8 cellular contexts compared by ENCODE assay signal in the genomic region with DNA sequence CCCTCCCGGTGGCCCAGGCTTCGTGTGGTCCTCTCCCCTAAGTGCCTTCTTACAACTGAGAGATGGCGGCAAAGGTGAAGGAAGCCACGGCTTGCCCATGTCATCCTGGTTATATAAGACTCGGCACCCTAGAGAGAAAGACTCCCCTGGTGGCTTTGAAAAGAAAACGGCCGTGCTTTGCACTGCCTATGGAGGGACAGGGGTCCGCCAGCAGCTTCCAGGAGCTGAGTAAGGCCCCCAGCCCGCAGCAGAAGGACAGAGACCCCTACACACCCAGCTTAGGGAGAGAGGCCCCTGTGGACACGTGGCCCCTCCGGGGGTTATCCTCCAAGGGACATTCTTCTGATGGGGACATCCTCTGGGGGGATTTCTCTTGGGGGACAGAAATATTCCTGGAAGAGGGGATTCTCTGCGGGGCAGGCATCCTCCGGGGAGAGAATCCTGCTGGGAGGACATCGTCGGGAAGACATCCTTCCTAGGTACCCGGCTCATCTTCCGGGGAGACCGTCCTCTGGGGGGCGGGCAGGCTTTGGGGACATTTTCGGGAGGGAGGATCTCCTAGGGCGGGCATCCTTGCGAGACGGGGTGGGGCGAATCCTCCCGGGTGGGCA. TPM values are rescaled to one million over a fixed set of nuclear protein-coding genes. Genes with fewer than 3 reads are reported as not detected.
A peak's percentile ranks its signal among the peaks of the same experiment; 100 is the strongest.
DNase-seq lines count a peak whose midpoint lies in the region; ATAC-seq, FAIRE-seq and TF ChIP-seq lines count a peak whose summit lies in the region.

No MANE protein-coding gene starts in this region.

- no peak for TF ChIP-seq EP300 in K562 (IDR thresholded peaks at IDR 0.05; ENCODE audit: low read length)

- H3K27ac ChIP-seq in DND-41 (ENCODE audit: low read length) (peak overlapping the region; percentile 63), HUES48 (ENCODE audit: low read depth, low read length) (no peak overlapping the region), K562 (ENCODE audit: extremely low read depth, low read depth, low read length) (no peak overlapping the region), mucosa of rectum (ENCODE audit: low read depth in 2 of 2, low read length in 2 of 2) (peak overlapping the region in 1 of 2 donors; percentile 80)

- H3K4me2 ChIP-seq in DND-41 (ENCODE audit: insufficient read depth, low read length) (peak overlapping the region; percentile 66), K562 (ENCODE audit: insufficient read depth, low read length) (peak overlapping the region; percentile 93)

- H3K9ac ChIP-seq in DND-41 (ENCODE audit: low read depth, low read length) (peak overlapping the region; percentile 47), HUES48 (ENCODE audit: low read depth, low read length) (no peak overlapping the region), K562 (ENCODE audit: insufficient read depth in 1 of 2, low read depth in 2 of 2, low read length in 2 of 2) (peak overlapping the region in 1 of 2 experiments; percentile 55; a peak in 1 of 4 replicates), mucosa of rectum (ENCODE audit: low read depth in 1 of 2, low read length in 2 of 2) (peak overlapping the region in 1 of 2 donors; percentile 44)

- no peaks in the 10 kb centered on the region for H3K9me1 ChIP-seq in K562 (ENCODE audit: control insufficient read depth, insufficient read depth, low read length)

- peaks cover 41% of the 10 kb centered on the region for H3K79me2 ChIP-seq in DND-41 (ENCODE audit: insufficient read depth, low read length)
- peaks cover 25% of the 10 kb centered on the region for H3K79me2 ChIP-seq in K562 (ENCODE audit: control insufficient read depth, insufficient read depth, low read length)

- FAIRE-seq in K562 (lab: Jason Lieb, UNC) (no peak), GM12892 (lab: Jason Lieb, UNC) (no peak)

- intact Hi-C loops in K562 (cut with micrococcal nuclease) = no loop called here

- in situ Hi-C loops in K562 (cut with MboI) = loop anchor here (10.0 kb wide), 1 partner anchor 309 kb away; no protein-coding TSS in a partner anchor

- POLR2A ChIA-PET in K562 (lab: Yijun Ruan, JAX) = interaction anchor here (0.6 to 0.7 kb wide), 2 partner anchors 10 to 51 kb away, joined by 3 read pairs; no protein-coding TSS in a partner anchor

- H4K20me1 ChIP-seq in DND-41 (ENCODE audit: insufficient read depth, low read length) = peaks cover 43% of the 10 kb centered on the region
- H4K20me1 ChIP-seq in K562 (replicated peaks; ENCODE audit: control insufficient read depth, insufficient read depth, low read length) = peaks cover 4% of the 10 kb centered on the region

- WGBS in K562 (ENCODE audit: insufficient coverage, low coverage, missing lambda C conversion rate) = 22% methylated on average over 18 of the region's 25 CpGs

- ATAC-seq in DND-41 (ENCODE audit: insufficient read depth, low read depth) (peak; percentile 24), K562 (peak; percentile 12)

- TF ChIP-seq RAD21 in K562 (CRISPR knock-in tag; conservative IDR thresholded peaks at IDR 0.05 in 1 of 2, IDR thresholded peaks at IDR 0.05 in 1 of 2) = no peak

- BruUV-seq in K562 (replicated peaks; lab: Mats Ljungman, UMichigan) = no TSS peak

- DNase-seq in DND-41 (no peak), K562 (ENCODE audit: extremely low read depth in 1 of 4, low spot score in 3 of 4) (peak in 1 of 4 experiments; percentile 47), GM12892 (ENCODE audit: insufficient read length) (no peak), AG08395 (ENCODE audit: low spot score) (no peak), NCI-H2107 (lab: John Stamatoyannopoulos, UW) (no peak), GF-D8 (lab: John Stamatoyannopoulos, UW) (no peak)

- TF ChIP-seq POLR2A in K562 (conservative IDR thresholded peaks at IDR 0.05) = no peak
- no peak for TF ChIP-seq POLR2A in GM12892 (IDR thresholded peaks at IDR 0.05; ENCODE audit: low read depth, low read length)

- peak overlapping the region; percentile 85 for H2AFZ ChIP-seq in DND-41 (ENCODE audit: low read depth, low read length)
- peak overlapping the region; percentile 52; the same call in 1 of the 2 replicates for H2AFZ ChIP-seq in K562 (ENCODE audit: low read depth, low read length)

- no peaks in the 10 kb centered on the region for H3K27me3 ChIP-seq in DND-41 (ENCODE audit: insufficient read depth, low read length, poor library complexity)
- 0 out of 2 replicates have a peak, but pooled peaks cover 3% of the 10 kb centered on the region for H3K27me3 ChIP-seq in HUES48 (ENCODE audit: control insufficient read depth, insufficient read depth, low read length)
- H3K27me3 ChIP-seq in K562 (ENCODE audit: control insufficient read depth in 2 of 2, insufficient read depth in 2 of 2, low read length in 2 of 2) = no peaks in the 10 kb centered on the region
- no peaks in the 10 kb centered on the region for H3K27me3 ChIP-seq in mucosa of rectum (ENCODE audit: control insufficient read depth in 2 of 2, insufficient read depth in 2 of 2, low read length in 2 of 2)

- H3K9me3 ChIP-seq in DND-41 (ENCODE audit: insufficient read depth, low read length, severe bottlenecking) (no peaks in the 10 kb centered on the region), HUES48 (ENCODE audit: control insufficient read depth, insufficient read depth, low read length) (no peaks in the 10 kb centered on the region), K562 (replicated peaks; ENCODE audit: control insufficient read depth, insufficient read depth, low read depth, low read length) (no peaks in the 10 kb centered on the region), mucosa of rectum (ENCODE audit: control insufficient read depth in 2 of 2, low read length in 2 of 2) (no peaks in the 10 kb centered on the region)

- CTCF ChIA-PET in K562 (lab: Yijun Ruan, JAX; ENCODE audit: low intra/inter-chr PET ratio) = interaction anchor here (0.6 kb wide), 1 partner anchor 135 kb away, joined by 3 read pairs; no protein-coding TSS in a partner anchor

- TF ChIP-seq CTCF in DND-41 (IDR thresholded peaks at IDR 0.05; ENCODE audit: borderline replicate concordance, extremely low read depth, low read length, poor library complexity, severe bottlenecking) = peak; percentile 14
- no peak for TF ChIP-seq CTCF in K562 (IDR thresholded peaks at IDR 0.05 in 2 of 3, conservative IDR thresholded peaks at IDR 0.05 in 1 of 3; ENCODE audit: insufficient read depth in 2 of 3, low read depth in 1 of 3, low read length in 3 of 3)

- H3K36me3 ChIP-seq in DND-41 (ENCODE audit: insufficient read depth, low read length) (peaks cover 61% of the 10 kb centered on the region), HUES48 (ENCODE audit: control insufficient read depth, insufficient read depth, low read length) (peaks cover 32% of the 10 kb centered on the region), K562 (ENCODE audit: control insufficient read depth, insufficient read depth, low read length) (peaks cover 47% of the 10 kb centered on the region; the same call in 2 of the 3 replicates), mucosa of rectum (ENCODE audit: control insufficient read depth in 2 of 2, insufficient read depth in 2 of 2, low read length in 2 of 2) (peaks cover 24 to 26% of the 10 kb centered on the region in 2 donors)

- H3K4me1 ChIP-seq in DND-41 (ENCODE audit: insufficient read depth, low read length) (peaks cover 38% of the 10 kb centered on the region), HUES48 (ENCODE audit: control insufficient read depth, insufficient read depth, low read length) (peaks cover 6% of the 10 kb centered on the region; the same call in 1 of the 2 replicates), K562 (replicated peaks in 1 of 2; ENCODE audit: control insufficient read depth in 2 of 2, insufficient read depth in 2 of 2, low read length in 2 of 2) (peaks cover 11 to 49% of the 10 kb centered on the region in 2 experiments), mucosa of rectum (ENCODE audit: control insufficient read depth in 2 of 2, insufficient read depth in 2 of 2, low read length in 2 of 2) (peaks cover 16 to 17% of the 10 kb centered on the region in 2 donors)

- H3K4me3 ChIP-seq in DND-41 (ENCODE audit: low read depth in 1 of 2, low read length in 2 of 2) (peak overlapping the region; percentile 13 to 97; a peak in 3 of 4 replicates), HUES48 (ENCODE audit: low read depth, low read length) (peak overlapping the region; percentile 40; the same call in 1 of the 2 replicates), K562 (peak overlapping the region; percentile 93), mucosa of rectum (ENCODE audit: low read length in 2 of 2) (peak overlapping the region; percentile 27 to 53)

RNA-seq across cellular contexts. Expression of gene OGFR, which starts 0.5 kb away (rescaled TPM):
- total RNA-seq in K562 (2011; cell fraction: chromatin; rRNA removed; ENCODE audit: low replicate concordance) = 16.5 and 43.5 TPM in 2 replicates
- total RNA-seq in K562 (2011; cell fraction: nucleolus; rRNA removed) = 33.8 and 38.4 TPM in 2 replicates
- 22.4 and 24.6 TPM in 2 replicates for total RNA-seq in K562 (2011; cell fraction: nucleoplasm; rRNA removed)
- total RNA-seq in K562 (2014; rRNA removed) = 56.3 and 56.5 TPM in 2 replicates
- 8.9 and 10.3 TPM in 2 replicates for total RNA-seq in K562 (2014; rRNA removed; fragmentation: Illumina TruSeq; extraction: Trizol)
- total RNA-seq in K562 (2015; rRNA removed; fragmentation: Illumina TruSeq; extraction: Trizol) = 17.5 and 18.7 TPM in 2 replicates
- 33.1 and 36.5 TPM in 2 replicates for total RNA-seq in K562 (2021)
- 23.3 and 25.4 TPM in 2 replicates for polyA plus RNA-seq in K562 (2011; rRNA removed)
- polyA plus RNA-seq in K562 (2011; cell fraction: cytosol; rRNA removed) = 15.8 and 36.7 TPM in 2 replicates
- polyA plus RNA-seq in K562 (2011; cell fraction: nucleus; rRNA removed) = 32.3 and 48.8 TPM in 2 replicates
- 21.1 and 26.0 TPM in 2 replicates for polyA plus RNA-seq in K562 (2012)
- 16.6 and 22.0 TPM in 2 replicates for polyA plus RNA-seq in K562 (2014; fragmentation: Illumina TruSeq; extraction: Trizol)
- under 1 TPM; 0.39 TPM for polyA plus RNA-seq in K562 (2014; fragmentation: Nextera tagmentation; extraction: Ambion mirVana)
- polyA plus RNA-seq in K562 (2014; rRNA removed) = 34.2 and 36.7 TPM in 2 replicates
- 17.7 and 23.1 TPM in 2 replicates for polyA minus RNA-seq in K562 (2011; rRNA and poly(A)+ RNA removed)
- 19.9 and 22.3 TPM in 2 replicates for polyA minus RNA-seq in K562 (2011; cell fraction: cytosol; rRNA and poly(A)+ RNA removed)
- polyA minus RNA-seq in K562 (2011; cell fraction: nucleus; rRNA and poly(A)+ RNA removed) = 8.8 and 9.7 TPM in 2 replicates
- 11.1 TPM for polyA plus RNA-seq in GM12892 (2012; ENCODE audit: missing spikeins)

RNA-seq across cellular contexts. Expression of gene MRGBP, which starts 7.9 kb away (rescaled TPM):
- 11.0 and 21.6 TPM in 2 replicates for total RNA-seq in K562 (2011; cell fraction: chromatin; rRNA removed; ENCODE audit: low replicate concordance)
- 16.4 and 17.2 TPM in 2 replicates for total RNA-seq in K562 (2011; cell fraction: nucleolus; rRNA removed)
- total RNA-seq in K562 (2011; cell fraction: nucleoplasm; rRNA removed) = 12.8 and 15.0 TPM in 2 replicates
- total RNA-seq in K562 (2014; rRNA removed) (31.3 and 37.0 TPM in 2 replicates), K562 (2014; rRNA removed; fragmentation: Illumina TruSeq; extraction: Trizol) (18.1 TPM in 2 replicates), K562 (2015; rRNA removed; fragmentation: Illumina TruSeq; extraction: Trizol) (25.2 and 25.7 TPM in 2 replicates), K562 (2021) (25.1 and 26.1 TPM in 2 replicates)
- polyA plus RNA-seq in K562 (2011; rRNA removed) (18.7 and 20.7 TPM in 2 replicates), K562 (2014; fragmentation: Illumina TruSeq; extraction: Trizol) (18.4 and 21.0 TPM in 2 replicates), K562 (2014; fragmentation: Nextera tagmentation; extraction: Ambion mirVana) (1 to 10 TPM; 1.9 to 2.8 TPM), K562 (2014; rRNA removed) (26.3 and 26.7 TPM in 2 replicates)
- 20.8 and 28.5 TPM in 2 replicates for polyA plus RNA-seq in K562 (2011; cell fraction: cytosol; rRNA removed)
- 27.0 and 39.1 TPM in 2 replicates for polyA plus RNA-seq in K562 (2011; cell fraction: nucleus; rRNA removed)
- polyA plus RNA-seq in K562 (2012) = 14.8 and 21.7 TPM in 2 replicates
- polyA minus RNA-seq in K562 (2011; rRNA and poly(A)+ RNA removed) = 12.7 and 15.7 TPM in 2 replicates
- polyA minus RNA-seq in K562 (2011; cell fraction: cytosol; rRNA and poly(A)+ RNA removed) = 9.6 and 11.5 TPM in 2 replicates
- polyA minus RNA-seq in K562 (2011; cell fraction: nucleus; rRNA and poly(A)+ RNA removed) = 9.4 and 12.2 TPM in 2 replicates
- 9.6 TPM for polyA plus RNA-seq in GM12892 (2012; ENCODE audit: missing spikeins)

RNA-seq across cellular contexts. Expression of gene COL9A3, which starts 12.7 kb away (rescaled TPM):
- 2.5 and 7.3 TPM in 2 replicates for total RNA-seq in K562 (2011; cell fraction: chromatin; rRNA removed; ENCODE audit: low replicate concordance)
- 4.0 and 4.9 TPM in 2 replicates for total RNA-seq in K562 (2011; cell fraction: nucleolus; rRNA removed)
- 2.8 and 4.0 TPM in 2 replicates for total RNA-seq in K562 (2011; cell fraction: nucleoplasm; rRNA removed)
- total RNA-seq in K562 (2014; rRNA removed) = 0.77 and 1.9 TPM in 2 replicates
- 0.18 and 0.51 TPM in 2 replicates for total RNA-seq in K562 (2014; rRNA removed; fragmentation: Illumina TruSeq; extraction: Trizol)
- total RNA-seq in K562 (2015; rRNA removed; fragmentation: Illumina TruSeq; extraction: Trizol) = 0.98 and 1.4 TPM in 2 replicates
- total RNA-seq in K562 (2021) = 1.3 and 1.7 TPM in 2 replicates
- polyA plus RNA-seq in K562 (2011; rRNA removed) = 1.3 and 2.5 TPM in 2 replicates
- polyA plus RNA-seq in K562 (2011; cell fraction: cytosol; rRNA removed) = 1.7 and 1.9 TPM in 2 replicates
- polyA plus RNA-seq in K562 (2011; cell fraction: nucleus; rRNA removed) = 12.1 and 20.8 TPM in 2 replicates
- polyA plus RNA-seq in K562 (2012) = 2.0 and 3.0 TPM in 2 replicates
- polyA plus RNA-seq in K562 (2014; fragmentation: Illumina TruSeq; extraction: Trizol) = 0.48 and 0.76 TPM in 2 replicates
- under 1 TPM in 1 of 2 experiments, not detected in 1; 0.14 TPM for polyA plus RNA-seq in K562 (2014; fragmentation: Nextera tagmentation; extraction: Ambion mirVana)
- 3.0 and 3.6 TPM in 2 replicates for polyA plus RNA-seq in K562 (2014; rRNA removed)
- 0.35 and 0.87 TPM in 2 replicates for polyA minus RNA-seq in K562 (2011; rRNA and poly(A)+ RNA removed)
- polyA minus RNA-seq in K562 (2011; cell fraction: cytosol; rRNA and poly(A)+ RNA removed) = 1.3 TPM in 1 of 2 replicates, not detected in the other
- polyA minus RNA-seq in K562 (2011; cell fraction: nucleus; rRNA and poly(A)+ RNA removed) = 1.2 and 2.3 TPM in 2 replicates
- 0.66 TPM for polyA plus RNA-seq in GM12892 (2012; ENCODE audit: missing spikeins)

RNA-seq across cellular contexts. Expression of gene TCFL5, which starts 57.5 kb away (rescaled TPM):
- total RNA-seq in K562 (2011; cell fraction: chromatin; rRNA removed; ENCODE audit: low replicate concordance) = 13.1 and 14.9 TPM in 2 replicates
- 7.5 and 9.5 TPM in 2 replicates for total RNA-seq in K562 (2011; cell fraction: nucleolus; rRNA removed)
- 8.6 and 8.8 TPM in 2 replicates for total RNA-seq in K562 (2011; cell fraction: nucleoplasm; rRNA removed)
- total RNA-seq in K562 (2014; rRNA removed) = 11.1 and 11.2 TPM in 2 replicates
- total RNA-seq in K562 (2014; rRNA removed; fragmentation: Illumina TruSeq; extraction: Trizol) = 7.4 and 7.9 TPM in 2 replicates
- 9.2 and 10.2 TPM in 2 replicates for total RNA-seq in K562 (2015; rRNA removed; fragmentation: Illumina TruSeq; extraction: Trizol)
- 11.1 and 12.6 TPM in 2 replicates for total RNA-seq in K562 (2021)
- polyA plus RNA-seq in K562 (2011; rRNA removed) = 8.5 and 12.2 TPM in 2 replicates
- 4.3 and 4.4 TPM in 2 replicates for polyA plus RNA-seq in K562 (2011; cell fraction: cytosol; rRNA removed)
- polyA plus RNA-seq in K562 (2011; cell fraction: nucleus; rRNA removed) = 8.0 and 8.3 TPM in 2 replicates
- 6.7 and 8.1 TPM in 2 replicates for polyA plus RNA-seq in K562 (2012)
- 5.9 and 7.9 TPM in 2 replicates for polyA plus RNA-seq in K562 (2014; fragmentation: Illumina TruSeq; extraction: Trizol)
- 1 to 10 TPM in 1 of 2 experiments, under 1 TPM in 1; 1.00 to 1.1 TPM for polyA plus RNA-seq in K562 (2014; fragmentation: Nextera tagmentation; extraction: Ambion mirVana)
- polyA plus RNA-seq in K562 (2014; rRNA removed) = 9.1 and 10.5 TPM in 2 replicates
- 6.6 and 6.8 TPM in 2 replicates for polyA minus RNA-seq in K562 (2011; rRNA and poly(A)+ RNA removed)
- polyA minus RNA-seq in K562 (2011; cell fraction: cytosol; rRNA and poly(A)+ RNA removed) = 3.8 and 6.5 TPM in 2 replicates
- polyA minus RNA-seq in K562 (2011; cell fraction: nucleus; rRNA and poly(A)+ RNA removed) = 1.9 and 3.9 TPM in 2 replicates
- 6.3 TPM for polyA plus RNA-seq in GM12892 (2012; ENCODE audit: missing spikeins)

Comparison
In these comparisons a context has a peak if more than half of its experiments do, and no peak if none do; other contexts are left out.
1. H3K4me3 ChIP-seq: peak in every context shown above with its lines; median percentile 93 in K562; 55 in DND-41; 40 in HUES48; 40 in mucosa of rectum.